Comparison of ENCODE assay signal across 1 cellular context in genomic region chr3:14678015-14678503, GRCh38.
TF ChIP-seq lines count a peak whose summit lies in the region.

No MANE protein-coding gene starts in this region.

TF ChIP-seq in HepG2, 621 proteins besides CTCF, POLR2A, EP300 and RAD21 (continued from another document and continues in another):
- peak; percentile 45; the same call in 1 of the 2 replicates for TF ChIP-seq FOXK2 (IDR thresholded peaks at IDR 0.05)
- TF ChIP-seq ELF3 (CRISPR knock-in tag; IDR thresholded peaks at IDR 0.05), result peak; percentile 89
- TF ChIP-seq MTA1 (CRISPR knock-in tag; IDR thresholded peaks at IDR 0.05; ENCODE audit: borderline replicate concordance), result peak; percentile 91
- peak; percentile 18; the same call in 1 of the 2 replicates for TF ChIP-seq ZNF441 (CRISPR knock-in tag; IDR thresholded peaks at IDR 0.05; ENCODE audit: borderline replicate concordance)
- TF ChIP-seq SKI (IDR thresholded peaks at IDR 0.05; ENCODE audit: partially characterized antibody), result peak; percentile 67
- peak; percentile 63 for TF ChIP-seq ZFP91 (CRISPR knock-in tag; IDR thresholded peaks at IDR 0.05; ENCODE audit: borderline replicate concordance)
- TF ChIP-seq, protein P1, sequence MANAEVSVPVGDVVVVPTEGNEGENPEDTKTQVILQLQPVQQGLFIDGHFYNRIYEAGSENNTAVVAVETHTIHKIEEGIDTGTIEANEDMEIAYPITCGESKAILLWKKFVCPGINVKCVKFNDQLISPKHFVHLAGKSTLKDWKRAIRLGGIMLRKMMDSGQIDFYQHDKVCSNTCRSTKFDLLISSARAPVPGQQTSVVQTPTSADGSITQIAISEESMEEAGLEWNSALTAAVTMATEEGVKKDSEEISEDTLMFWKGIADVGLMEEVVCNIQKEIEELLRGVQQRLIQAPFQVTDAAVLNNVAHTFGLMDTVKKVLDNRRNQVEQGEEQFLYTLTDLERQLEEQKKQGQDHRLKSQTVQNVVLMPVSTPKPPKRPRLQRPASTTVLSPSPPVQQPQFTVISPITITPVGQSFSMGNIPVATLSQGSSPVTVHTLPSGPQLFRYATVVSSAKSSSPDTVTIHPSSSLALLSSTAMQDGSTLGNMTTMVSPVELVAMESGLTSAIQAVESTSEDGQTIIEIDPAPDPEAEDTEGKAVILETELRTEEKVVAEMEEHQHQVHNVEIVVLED (CRISPR knock-in tag; IDR thresholded peaks at IDR 0.05; ENCODE audit: borderline replicate concordance), result peak; percentile 47; the same call in 1 of the 2 replicates
- TF ChIP-seq EEA1 (CRISPR knock-in tag; IDR thresholded peaks at IDR 0.05; ENCODE audit: borderline replicate concordance), result no peak
- no peak for TF ChIP-seq KAT2B (IDR thresholded peaks at IDR 0.05; ENCODE audit: borderline replicate concordance, low read depth, low read length)
- TF ChIP-seq TARDBP (CRISPR knock-in tag; IDR thresholded peaks at IDR 0.05), result peak; percentile 96
- TF ChIP-seq ZBTB7B (CRISPR knock-in tag; IDR thresholded peaks at IDR 0.05), result peak; percentile 66; the same call in 1 of the 2 replicates
- peak; percentile 32; the same call in 1 of the 2 replicates for TF ChIP-seq FOSL1 (CRISPR knock-in tag; IDR thresholded peaks at IDR 0.05; ENCODE audit: borderline replicate concordance)
- no peak for TF ChIP-seq SP1 (IDR thresholded peaks at IDR 0.05)
- TF ChIP-seq SP1 (CRISPR knock-in tag; IDR thresholded peaks at IDR 0.05), result no peak
- no peak for TF ChIP-seq CHD2 (IDR thresholded peaks at IDR 0.05; ENCODE audit: low read depth, low read length)
- TF ChIP-seq, protein P2, sequence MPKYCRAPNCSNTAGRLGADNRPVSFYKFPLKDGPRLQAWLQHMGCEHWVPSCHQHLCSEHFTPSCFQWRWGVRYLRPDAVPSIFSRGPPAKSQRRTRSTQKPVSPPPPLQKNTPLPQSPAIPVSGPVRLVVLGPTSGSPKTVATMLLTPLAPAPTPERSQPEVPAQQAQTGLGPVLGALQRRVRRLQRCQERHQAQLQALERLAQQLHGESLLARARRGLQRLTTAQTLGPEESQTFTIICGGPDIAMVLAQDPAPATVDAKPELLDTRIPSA (CRISPR knock-in tag; IDR thresholded peaks at IDR 0.05; ENCODE audit: borderline replicate concordance), result no peak
- no peak for TF ChIP-seq AKAP8 (CRISPR knock-in tag; IDR thresholded peaks at IDR 0.05)
- TF ChIP-seq, protein P3, sequence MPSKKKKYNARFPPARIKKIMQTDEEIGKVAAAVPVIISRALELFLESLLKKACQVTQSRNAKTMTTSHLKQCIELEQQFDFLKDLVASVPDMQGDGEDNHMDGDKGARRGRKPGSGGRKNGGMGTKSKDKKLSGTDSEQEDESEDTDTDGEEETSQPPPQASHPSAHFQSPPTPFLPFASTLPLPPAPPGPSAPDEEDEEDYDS (CRISPR knock-in tag; IDR thresholded peaks at IDR 0.05), result peak; percentile 38; the same call in 1 of the 2 replicates
- no peak for TF ChIP-seq MXD3 (CRISPR knock-in tag; IDR thresholded peaks at IDR 0.05)
- TF ChIP-seq ETV5 (CRISPR knock-in tag; IDR thresholded peaks at IDR 0.05; ENCODE audit: borderline replicate concordance), result peak; percentile 79
- TF ChIP-seq TP53 (CRISPR knock-in tag; conservative IDR thresholded peaks at IDR 0.05), result no peak
- peak; percentile 100 for TF ChIP-seq PITX1 (CRISPR knock-in tag; IDR thresholded peaks at IDR 0.05)
- no peak for TF ChIP-seq ZBTB44 (CRISPR knock-in tag; IDR thresholded peaks at IDR 0.05)
- TF ChIP-seq RBAK (CRISPR knock-in tag; IDR thresholded peaks at IDR 0.05), result no peak
- TF ChIP-seq HMG20A (CRISPR knock-in tag; IDR thresholded peaks at IDR 0.05; ENCODE audit: borderline replicate concordance), result peak; percentile 97
- 0 out of 2 replicates have a peak, but pooled peaks have one; percentile 75 for TF ChIP-seq ZFP90 (CRISPR knock-in tag; IDR thresholded peaks at IDR 0.05; ENCODE audit: borderline replicate concordance)
- no peak for TF ChIP-seq KLF6 (CRISPR knock-in tag; IDR thresholded peaks at IDR 0.05)
- TF ChIP-seq, protein P4, sequence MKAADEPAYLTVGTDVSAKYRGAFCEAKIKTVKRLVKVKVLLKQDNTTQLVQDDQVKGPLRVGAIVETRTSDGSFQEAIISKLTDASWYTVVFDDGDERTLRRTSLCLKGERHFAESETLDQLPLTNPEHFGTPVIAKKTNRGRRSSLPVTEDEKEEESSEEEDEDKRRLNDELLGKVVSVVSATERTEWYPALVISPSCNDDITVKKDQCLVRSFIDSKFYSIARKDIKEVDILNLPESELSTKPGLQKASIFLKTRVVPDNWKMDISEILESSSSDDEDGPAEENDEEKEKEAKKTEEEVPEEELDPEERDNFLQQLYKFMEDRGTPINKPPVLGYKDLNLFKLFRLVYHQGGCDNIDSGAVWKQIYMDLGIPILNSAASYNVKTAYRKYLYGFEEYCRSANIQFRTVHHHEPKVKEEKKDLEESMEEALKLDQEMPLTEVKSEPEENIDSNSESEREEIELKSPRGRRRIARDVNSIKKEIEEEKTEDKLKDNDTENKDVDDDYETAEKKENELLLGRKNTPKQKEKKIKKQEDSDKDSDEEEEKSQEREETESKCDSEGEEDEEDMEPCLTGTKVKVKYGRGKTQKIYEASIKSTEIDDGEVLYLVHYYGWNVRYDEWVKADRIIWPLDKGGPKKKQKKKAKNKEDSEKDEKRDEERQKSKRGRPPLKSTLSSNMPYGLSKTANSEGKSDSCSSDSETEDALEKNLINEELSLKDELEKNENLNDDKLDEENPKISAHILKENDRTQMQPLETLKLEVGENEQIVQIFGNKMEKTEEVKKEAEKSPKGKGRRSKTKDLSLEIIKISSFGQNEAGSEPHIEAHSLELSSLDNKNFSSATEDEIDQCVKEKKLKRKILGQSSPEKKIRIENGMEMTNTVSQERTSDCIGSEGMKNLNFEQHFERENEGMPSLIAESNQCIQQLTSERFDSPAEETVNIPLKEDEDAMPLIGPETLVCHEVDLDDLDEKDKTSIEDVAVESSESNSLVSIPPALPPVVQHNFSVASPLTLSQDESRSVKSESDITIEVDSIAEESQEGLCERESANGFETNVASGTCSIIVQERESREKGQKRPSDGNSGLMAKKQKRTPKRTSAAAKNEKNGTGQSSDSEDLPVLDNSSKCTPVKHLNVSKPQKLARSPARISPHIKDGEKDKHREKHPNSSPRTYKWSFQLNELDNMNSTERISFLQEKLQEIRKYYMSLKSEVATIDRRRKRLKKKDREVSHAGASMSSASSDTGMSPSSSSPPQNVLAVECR (CRISPR knock-in tag; IDR thresholded peaks at IDR 0.05; ENCODE audit: borderline replicate concordance), result peak; percentile 77; the same call in 1 of the 2 replicates
- no peak for TF ChIP-seq ZNF180 (CRISPR knock-in tag; IDR thresholded peaks at IDR 0.05; ENCODE audit: borderline replicate concordance, low read depth)
- TF ChIP-seq NFE2 (CRISPR knock-in tag; IDR thresholded peaks at IDR 0.05), result no peak
- TF ChIP-seq ZNF510 (CRISPR knock-in tag; IDR thresholded peaks at IDR 0.05; ENCODE audit: low read depth), result 0 out of 2 replicates have a peak, but pooled peaks have one; percentile 56
- 0 out of 2 replicates have a peak, but pooled peaks have one; percentile 0 for TF ChIP-seq MAFF (IDR thresholded peaks at IDR 0.05; ENCODE audit: low read depth, low read length)
- TF ChIP-seq IKZF5 (CRISPR knock-in tag; IDR thresholded peaks at IDR 0.05), result peak; percentile 98
- 0 out of 2 replicates have a peak, but pooled peaks have one; percentile 55 for TF ChIP-seq SMAD1 (CRISPR knock-in tag; IDR thresholded peaks at IDR 0.05; ENCODE audit: borderline replicate concordance, low read depth)
- peak; percentile 96 for TF ChIP-seq HOXA3 (CRISPR knock-in tag; IDR thresholded peaks at IDR 0.05)
- peak; percentile 88 for TF ChIP-seq ZNF740 (CRISPR knock-in tag; IDR thresholded peaks at IDR 0.05)
- no peak for TF ChIP-seq SOX6 (IDR thresholded peaks at IDR 0.05)
- TF ChIP-seq SOX6 (CRISPR knock-in tag; IDR thresholded peaks at IDR 0.05), result peak; percentile 98
- peak; percentile 15; the same call in 1 of the 2 replicates for TF ChIP-seq ZNF460 (CRISPR knock-in tag; IDR thresholded peaks at IDR 0.05; ENCODE audit: borderline replicate concordance)
- TF ChIP-seq KDM6A (CRISPR knock-in tag; IDR thresholded peaks at IDR 0.05; ENCODE audit: low read depth), result peak; percentile 89
- no peak for TF ChIP-seq ZNF639 (CRISPR knock-in tag; conservative IDR thresholded peaks at IDR 0.05)
- no peak for TF ChIP-seq ZNF672 (CRISPR knock-in tag; IDR thresholded peaks at IDR 0.05)
- no peak for TF ChIP-seq RBFOX2 (IDR thresholded peaks at IDR 0.05; ENCODE audit: low read depth, low read length)
- TF ChIP-seq ZNF329 (CRISPR knock-in tag; IDR thresholded peaks at IDR 0.05; ENCODE audit: low read depth), result no peak
- peak; percentile 63 for TF ChIP-seq ASH2L (IDR thresholded peaks at IDR 0.05; ENCODE audit: insufficient read length, low read depth, low read length)
- TF ChIP-seq IRF2 (CRISPR knock-in tag; IDR thresholded peaks at IDR 0.05), result peak; percentile 89
- TF ChIP-seq, protein P5, sequence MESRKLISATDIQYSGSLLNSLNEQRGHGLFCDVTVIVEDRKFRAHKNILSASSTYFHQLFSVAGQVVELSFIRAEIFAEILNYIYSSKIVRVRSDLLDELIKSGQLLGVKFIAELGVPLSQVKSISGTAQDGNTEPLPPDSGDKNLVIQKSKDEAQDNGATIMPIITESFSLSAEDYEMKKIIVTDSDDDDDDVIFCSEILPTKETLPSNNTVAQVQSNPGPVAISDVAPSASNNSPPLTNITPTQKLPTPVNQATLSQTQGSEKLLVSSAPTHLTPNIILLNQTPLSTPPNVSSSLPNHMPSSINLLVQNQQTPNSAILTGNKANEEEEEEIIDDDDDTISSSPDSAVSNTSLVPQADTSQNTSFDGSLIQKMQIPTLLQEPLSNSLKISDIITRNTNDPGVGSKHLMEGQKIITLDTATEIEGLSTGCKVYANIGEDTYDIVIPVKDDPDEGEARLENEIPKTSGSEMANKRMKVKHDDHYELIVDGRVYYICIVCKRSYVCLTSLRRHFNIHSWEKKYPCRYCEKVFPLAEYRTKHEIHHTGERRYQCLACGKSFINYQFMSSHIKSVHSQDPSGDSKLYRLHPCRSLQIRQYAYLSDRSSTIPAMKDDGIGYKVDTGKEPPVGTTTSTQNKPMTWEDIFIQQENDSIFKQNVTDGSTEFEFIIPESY (CRISPR knock-in tag; IDR thresholded peaks at IDR 0.05), result peak; percentile 68; the same call in 1 of the 2 replicates
- peak; percentile 65; the same call in 1 of the 2 replicates for TF ChIP-seq TCF7L2 (IDR thresholded peaks at IDR 0.05; ENCODE audit: low read depth, low read length)
- TF ChIP-seq, protein P6, sequence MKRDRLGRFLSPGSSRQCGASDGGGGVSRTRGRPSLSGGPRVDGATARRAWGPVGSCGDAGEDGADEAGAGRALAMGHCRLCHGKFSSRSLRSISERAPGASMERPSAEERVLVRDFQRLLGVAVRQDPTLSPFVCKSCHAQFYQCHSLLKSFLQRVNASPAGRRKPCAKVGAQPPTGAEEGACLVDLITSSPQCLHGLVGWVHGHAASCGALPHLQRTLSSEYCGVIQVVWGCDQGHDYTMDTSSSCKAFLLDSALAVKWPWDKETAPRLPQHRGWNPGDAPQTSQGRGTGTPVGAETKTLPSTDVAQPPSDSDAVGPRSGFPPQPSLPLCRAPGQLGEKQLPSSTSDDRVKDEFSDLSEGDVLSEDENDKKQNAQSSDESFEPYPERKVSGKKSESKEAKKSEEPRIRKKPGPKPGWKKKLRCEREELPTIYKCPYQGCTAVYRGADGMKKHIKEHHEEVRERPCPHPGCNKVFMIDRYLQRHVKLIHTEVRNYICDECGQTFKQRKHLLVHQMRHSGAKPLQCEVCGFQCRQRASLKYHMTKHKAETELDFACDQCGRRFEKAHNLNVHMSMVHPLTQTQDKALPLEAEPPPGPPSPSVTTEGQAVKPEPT (CRISPR knock-in tag; IDR thresholded peaks at IDR 0.05; ENCODE audit: low read depth), result no peak
